In genomic region chr20:1392693-1393506, GRCh38 we compare ENCODE assay signal across 8 cellular contexts. TPM values are rescaled to one million over a fixed set of nuclear protein-coding genes. Genes with fewer than 3 reads are reported as not detected.
DNase-seq lines count a peak whose midpoint lies in the region; ATAC-seq and TF ChIP-seq lines count a peak whose summit lies in the region.

FKBP1A (minus strand) TSS chr20:1393054; CDS start chr20:1392998, 56 bp downstream.

- H3K79me2 ChIP-seq in DOHH2 (ENCODE audit: control insufficient read depth, low read length) = peaks cover 49% of the 10 kb centered on the region

- H3K4me3 Mint-ChIP-seq in natural killer cell = peak within 1 kb of the TSS; percentile 88

- H3K36me3 Mint-ChIP-seq in natural killer cell = peaks cover 9% of the 10 kb centered on the region

- TF ChIP-seq CTCF in DOHH2 (IDR thresholded peaks at IDR 0.05; ENCODE audit: low read depth, low read length, poor library complexity, severe bottlenecking) (no peak), LNCaP clone FGC (IDR thresholded peaks at IDR 0.05; ENCODE audit: control insufficient read depth, extremely low read depth, insufficient read depth) (no peak), fibroblast of mammary gland (conservative IDR thresholded peaks at IDR 0.05; ENCODE audit: control insufficient read depth, insufficient read depth, low read depth, low read length) (no peak), natural killer cell (IDR thresholded peaks at IDR 0.05) (peak; percentile 17)

- no peaks in the 10 kb centered on the region for H3K9me2 ChIP-seq in DOHH2 (replicated peaks; ENCODE audit: control insufficient read depth, low read length)

- H3K9me3 ChIP-seq in DOHH2 (ENCODE audit: control insufficient read depth, insufficient read depth, low read length) = no peaks in the 10 kb centered on the region

- DNase-seq in H4 (ENCODE audit: low spot score) (peak; percentile 80), LNCaP clone FGC (ENCODE audit: low read depth) (peak; percentile 74), RPMI8226 (peak; percentile 96), fibroblast of mammary gland (ENCODE audit: low read depth) (peak; percentile 86), natural killer cell (peak; percentile 82)
- peak; percentile 81 to 91 for DNase-seq in activated T-helper 1 cell treated with anti-CD3 and anti-CD28 coated beads, Interleukin-2, amount 50 U/mL, for 16 hours (ENCODE audit: low read depth in 1 of 2, low spot score in 1 of 2)
- peak; percentile 87 for DNase-seq in stimulated activated naive CD4-positive, alpha-beta T cell treated with Interleukin-2 at 50 U/mL for 16 hours (lab: John Stamatoyannopoulos, UW)

- peaks cover 35% of the 10 kb centered on the region for H3K36me3 ChIP-seq in DOHH2 (ENCODE audit: control insufficient read depth, low read length)

- intact Hi-C loops in natural killer cell (cut with micrococcal nuclease) = loop anchor here (1.0 to 2.0 kb wide), 3 partner anchors 44 to 73 kb away; partner anchors contain the start of gene NSFL1C

- H3K27me3 ChIP-seq in DOHH2 (ENCODE audit: control insufficient read depth, low read length) = peaks cover 20% of the 10 kb centered on the region

- peak within 1 kb of the TSS; percentile 23; the same call in 1 of the 2 replicates for H3K27ac ChIP-seq in DOHH2 (ENCODE audit: low read depth, low read length)

- H3K4me3 ChIP-seq in DOHH2 (ENCODE audit: low read length) (peak within 1 kb of the TSS; percentile 94), LNCaP clone FGC (ENCODE audit: low read depth, low read length) (peak within 1 kb of the TSS; percentile 90), fibroblast of mammary gland (ENCODE audit: control insufficient read depth, low read depth, low read length) (peak within 1 kb of the TSS; percentile 97)

- H3K4me1 Mint-ChIP-seq in natural killer cell = peaks cover 33 to 50% of the 10 kb centered on the region in 2 donors

- peak within 1 kb of the TSS; percentile 90 for H3K4me2 ChIP-seq in DOHH2 (ENCODE audit: low read length)

- H3F3A ChIP-seq in DOHH2 (ENCODE audit: control insufficient read depth, insufficient read depth) = peaks cover 2% of the 10 kb centered on the region; the same call in 1 of the 2 replicates

- peaks cover 60% of the 10 kb centered on the region for H3K4me1 ChIP-seq in DOHH2 (ENCODE audit: control insufficient read depth, low read length)

- H3K27me3 Mint-ChIP-seq in natural killer cell (ENCODE audit: low read depth in 2 of 2) = peaks cover 13 to 29% of the 10 kb centered on the region in 2 donors

- peak; percentile 95 to 98 (median 95) for ATAC-seq in natural killer cell

- H4K20me1 ChIP-seq in DOHH2 (ENCODE audit: control insufficient read depth, insufficient read depth, low read depth, low read length) = peaks cover 34% of the 10 kb centered on the region

- peak within 1 kb of the TSS; percentile 89 to 90 for H3K27ac Mint-ChIP-seq in natural killer cell

- H3K9me3 Mint-ChIP-seq in natural killer cell = no peaks in the 10 kb centered on the region

RNA-seq across cellular contexts. Expression of gene FKBP1A, which starts in this region (rescaled TPM):
- 124 and 134 TPM in 2 replicates for total RNA-seq in H4 (2014; rRNA removed; shearing (Covaris generic))
- total RNA-seq in natural killer cell = 10 to 100 TPM; 74.6 to 76.4 (median 75.4) TPM

Comparison
In these comparisons a context has a peak if more than half of its experiments do, and no peak if none do; other contexts are left out.
1. Peak in every context shown above with its lines: DNase-seq, ATAC-seq, H3K4me3 ChIP-seq and H3K27ac ChIP-seq.